ENCODE assay signal across 1 cellular context in the genomic region with DNA sequence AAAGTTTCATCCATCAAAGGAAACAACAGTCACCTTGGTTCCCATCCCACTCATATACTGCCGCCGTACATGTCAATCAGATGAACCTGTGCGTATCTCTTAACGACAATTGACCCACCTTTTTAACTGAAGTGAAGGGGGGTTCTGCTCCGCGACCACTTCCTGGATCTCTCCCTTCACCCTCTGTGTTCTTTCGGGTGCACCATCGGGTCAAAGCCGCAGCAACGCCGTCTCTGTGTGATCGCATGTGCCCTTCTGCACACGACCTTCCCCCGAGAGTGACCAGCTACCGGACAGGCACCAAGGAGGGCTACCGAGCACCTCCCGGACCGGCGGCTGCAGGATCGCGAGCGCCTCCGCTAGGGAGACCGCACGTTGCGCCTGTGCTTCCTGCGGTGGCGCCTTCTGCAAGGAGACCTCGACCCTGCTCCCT.
TF ChIP-seq lines count a peak whose summit lies in the region.

No MANE protein-coding gene starts in this region.

TF ChIP-seq in HepG2, 621 proteins besides CTCF, POLR2A, EP300 and RAD21:
- peak; percentile 32 for TF ChIP-seq HNRNPLL (IDR thresholded peaks at IDR 0.05; ENCODE audit: low read depth, low read length, poor library complexity, severe bottlenecking)
- TF ChIP-seq SAP130 (CRISPR knock-in tag; IDR thresholded peaks at IDR 0.05; ENCODE audit: low read depth), result peak; percentile 58; the same call in 1 of the 2 replicates
- TF ChIP-seq HDAC2 (CRISPR knock-in tag; IDR thresholded peaks at IDR 0.05), result 0 out of 2 replicates have a peak, but pooled peaks have one; percentile 10
- TF ChIP-seq, protein P1, sequence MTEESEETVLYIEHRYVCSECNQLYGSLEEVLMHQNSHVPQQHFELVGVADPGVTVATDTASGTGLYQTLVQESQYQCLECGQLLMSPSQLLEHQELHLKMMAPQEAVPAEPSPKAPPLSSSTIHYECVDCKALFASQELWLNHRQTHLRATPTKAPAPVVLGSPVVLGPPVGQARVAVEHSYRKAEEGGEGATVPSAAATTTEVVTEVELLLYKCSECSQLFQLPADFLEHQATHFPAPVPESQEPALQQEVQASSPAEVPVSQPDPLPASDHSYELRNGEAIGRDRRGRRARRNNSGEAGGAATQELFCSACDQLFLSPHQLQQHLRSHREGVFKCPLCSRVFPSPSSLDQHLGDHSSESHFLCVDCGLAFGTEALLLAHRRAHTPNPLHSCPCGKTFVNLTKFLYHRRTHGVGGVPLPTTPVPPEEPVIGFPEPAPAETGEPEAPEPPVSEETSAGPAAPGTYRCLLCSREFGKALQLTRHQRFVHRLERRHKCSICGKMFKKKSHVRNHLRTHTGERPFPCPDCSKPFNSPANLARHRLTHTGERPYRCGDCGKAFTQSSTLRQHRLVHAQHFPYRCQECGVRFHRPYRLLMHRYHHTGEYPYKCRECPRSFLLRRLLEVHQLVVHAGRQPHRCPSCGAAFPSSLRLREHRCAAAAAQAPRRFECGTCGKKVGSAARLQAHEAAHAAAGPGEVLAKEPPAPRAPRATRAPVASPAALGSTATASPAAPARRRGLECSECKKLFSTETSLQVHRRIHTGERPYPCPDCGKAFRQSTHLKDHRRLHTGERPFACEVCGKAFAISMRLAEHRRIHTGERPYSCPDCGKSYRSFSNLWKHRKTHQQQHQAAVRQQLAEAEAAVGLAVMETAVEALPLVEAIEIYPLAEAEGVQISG (CRISPR knock-in tag; IDR thresholded peaks at IDR 0.05), result 0 out of 2 replicates have a peak, but pooled peaks have one; percentile 30
- 0 out of 2 replicates have a peak, but pooled peaks have one; percentile 36 for TF ChIP-seq KDM2A (CRISPR knock-in tag; IDR thresholded peaks at IDR 0.05; ENCODE audit: borderline replicate concordance, low read depth)
- 0 out of 4 replicates have a peak, but pooled peaks of 1 of the 2 experiments have one; percentile 36 for TF ChIP-seq HMGXB4 (CRISPR knock-in tag; IDR thresholded peaks at IDR 0.05; ENCODE audit: borderline replicate concordance in 1 of 2, low read depth in 1 of 2)
- peak; percentile 18; the same call in 1 of the 2 replicates for TF ChIP-seq UBTF (CRISPR knock-in tag; IDR thresholded peaks at IDR 0.05)
